Comparison of ENCODE assay signal across 9 cellular contexts in genomic region chr11:13335319-13335718, GRCh38. TPM values are rescaled to one million over a fixed set of nuclear protein-coding genes. Genes with fewer than 3 reads are reported as not detected.
DNase-seq lines count a peak whose midpoint lies in the region; ATAC-seq and TF ChIP-seq lines count a peak whose summit lies in the region.
"Had no signal": no experiment of that assay in that cellular context is flagged by ENCODE, and none has a peak within 500 bp of the region (broad histone marks: within the 10 kb centered on the region; RNA-seq: fewer than 3 reads in every experiment).

No MANE protein-coding gene starts in this region.

- peaks cover 81% of the 10 kb centered on the region for H3K4me1 Mint-ChIP-seq in CD8-positive, alpha-beta T cell (ENCODE audit: low read depth)
- H3K4me1 Mint-ChIP-seq in activated T-helper 2 cell treated with anti-CD3 and anti-CD28 coated beads, Interferon-gamma antibody, Interleukin-2, Interleukin-4, amounts not matched to agents 10 μg/mL and 5 μg/mL and 100 μg/mL, durations not matched to agents 14 hours and 24 hours and 36 hours (ENCODE audit: low read depth): peaks cover 44% of the 10 kb centered on the region

- peak; percentile 86 for TF ChIP-seq CTCF in CD8-positive, alpha-beta T cell (IDR thresholded peaks at IDR 0.05)
- TF ChIP-seq CTCF in LNCAP (IDR thresholded peaks at IDR 0.05): peak; percentile 87

- H3K36me3 ChIP-seq in CD8-positive, alpha-beta T cell (ENCODE audit: insufficient read depth, low read length): peaks cover 7% of the 10 kb centered on the region

- no peak overlapping the region for H3K4me3 ChIP-seq in CD8-positive, alpha-beta T cell (ENCODE audit: low read depth, low read length)

- H3K9me3 ChIP-seq in CD8-positive, alpha-beta T cell (ENCODE audit: low read length): no peaks in the 10 kb centered on the region

- H3K4me3 Mint-ChIP-seq in CD8-positive, alpha-beta T cell: no peak overlapping the region
- no peak overlapping the region for H3K4me3 Mint-ChIP-seq in activated T-helper 2 cell treated with anti-CD3 and anti-CD28 coated beads, Interferon-gamma antibody, Interleukin-2, Interleukin-4, amounts not matched to agents 10 μg/mL and 5 μg/mL and 100 μg/mL, durations not matched to agents 14 hours and 24 hours and 36 hours (ENCODE audit: low read depth)
- H3K4me3 Mint-ChIP-seq: IgD-negative memory B cell had no signal

- H3K27me3 ChIP-seq in CD8-positive, alpha-beta T cell (ENCODE audit: insufficient read depth, low read length): no peaks in the 10 kb centered on the region

- ATAC-seq in CD8-positive, alpha-beta T cell: peak; percentile 70
- peak; percentile 49 for ATAC-seq in GM21515 (IDR thresholded peaks at IDR 0.05; ENCODE audit: unreplicated experiment)
- ATAC-seq in GM21367 (IDR thresholded peaks at IDR 0.05; ENCODE audit: unreplicated experiment): no peak

- no peaks in the 10 kb centered on the region for H3K27me3 Mint-ChIP-seq in CD8-positive, alpha-beta T cell (ENCODE audit: low read depth)
- H3K27me3 Mint-ChIP-seq in activated T-helper 2 cell treated with anti-CD3 and anti-CD28 coated beads, Interferon-gamma antibody, Interleukin-2, Interleukin-4, amounts not matched to agents 10 μg/mL and 5 μg/mL and 100 μg/mL, durations not matched to agents 14 hours and 24 hours and 36 hours (ENCODE audit: low read depth): no peaks in the 10 kb centered on the region
- H3K27me3 Mint-ChIP-seq: IgD-negative memory B cell had no signal

- no peak overlapping the region for H3K27ac ChIP-seq in CD8-positive, alpha-beta T cell (ENCODE audit: low read depth, low read length)

- H3K9me3 Mint-ChIP-seq in CD8-positive, alpha-beta T cell: no peaks in the 10 kb centered on the region
- H3K9me3 Mint-ChIP-seq in activated T-helper 2 cell treated with anti-CD3 and anti-CD28 coated beads, Interferon-gamma antibody, Interleukin-2, Interleukin-4, amounts not matched to agents 10 μg/mL and 5 μg/mL and 100 μg/mL, durations not matched to agents 14 hours and 24 hours and 36 hours: no peaks in the 10 kb centered on the region
- H3K9me3 Mint-ChIP-seq: IgD-negative memory B cell had no signal

- H3K4me1 ChIP-seq in CD8-positive, alpha-beta T cell (ENCODE audit: insufficient read depth, low read length): peaks cover 52% of the 10 kb centered on the region

- H3K27ac Mint-ChIP-seq in CD8-positive, alpha-beta T cell: peak overlapping the region; percentile 15
- H3K27ac Mint-ChIP-seq in activated T-helper 2 cell treated with anti-CD3 and anti-CD28 coated beads, Interferon-gamma antibody, Interleukin-2, Interleukin-4, amounts not matched to agents 10 μg/mL and 5 μg/mL and 100 μg/mL, durations not matched to agents 14 hours and 24 hours and 36 hours: no peak overlapping the region

- DNase-seq in CD8-positive, alpha-beta T cell: peak; percentile 57 to 77 (median 70)
- peak; percentile 69 for DNase-seq in SIG-M5 treated with dmso at 0.1 percent for 504 hours (lab: John Stamatoyannopoulos, UW; ENCODE audit: unreplicated experiment)
- DNase-seq in activated T-helper 2 cell treated with anti-CD3 and anti-CD28 coated beads, Interferon-gamma antibody, Interleukin-2, Interleukin-4, amounts not matched to agents 10 μg/mL and 5 μg/mL and 100 μg/mL, durations not matched to agents 14 hours and 24 hours and 36 hours (ENCODE audit: low spot score): peak; percentile 51
- peak; percentile 48 for DNase-seq in globus pallidus (ENCODE audit: low spot score)
- DNase-seq in pulmonary artery endothelial cell (ENCODE audit: low read depth, low spot score): peak; percentile 24

- intact Hi-C loops in CD8-positive, alpha-beta T cell (cut with DNase I, micrococcal nuclease): loop anchor here (1.0 to 2.0 kb wide), 5 partner anchors 59 to 153 kb away; no protein-coding TSS in a partner anchor
- intact Hi-C loops in activated T-helper 2 cell treated with anti-CD3 and anti-CD28 coated beads, Interferon-gamma antibody, Interleukin-2, Interleukin-4, amounts not matched to agents 10 μg/mL and 5 μg/mL and 100 μg/mL, durations not matched to agents 14 hours and 24 hours and 36 hours (cut with micrococcal nuclease): loop anchor here (2.0 kb wide), 2 partner anchors 49 to 153 kb away; no protein-coding TSS in a partner anchor

- CTCF ChIA-PET in CD8-positive, alpha-beta T cell (lab: Charles Lee): interaction anchor here (0.6 to 5.5 kb wide), 44 partner anchors 9 to 372 kb away, joined by 3 to 60 read pairs (median 4); no protein-coding TSS in a partner anchor

- peaks cover 6% of the 10 kb centered on the region for H3K36me3 Mint-ChIP-seq in CD8-positive, alpha-beta T cell
- H3K36me3 Mint-ChIP-seq in activated T-helper 2 cell treated with anti-CD3 and anti-CD28 coated beads, Interferon-gamma antibody, Interleukin-2, Interleukin-4, amounts not matched to agents 10 μg/mL and 5 μg/mL and 100 μg/mL, durations not matched to agents 14 hours and 24 hours and 36 hours (ENCODE audit: low read depth): no peaks in the 10 kb centered on the region
- H3K36me3 Mint-ChIP-seq: IgD-negative memory B cell had no signal

- POLR2A ChIA-PET in CD8-positive, alpha-beta T cell (lab: Charles Lee): interaction anchor here (0.6 to 1.1 kb wide), 3 partner anchors 17 to 276 kb away, joined by 3 read pairs; no protein-coding TSS in a partner anchor

RNA-seq across cellular contexts. Expression of gene BMAL1, which starts 57.7 kb away (rescaled TPM):
- 100 to 1,000 TPM; 109 to 119 TPM for total RNA-seq in CD8-positive, alpha-beta T cell
- 17.9 and 21.1 TPM in 2 replicates for total RNA-seq in activated T-helper 2 cell treated with anti-CD3 and anti-CD28 coated beads, Interferon-gamma antibody, Interleukin-2, Interleukin-4, amounts not matched to agents 10 μg/mL and 5 μg/mL and 100 μg/mL, durations not matched to agents 14 hours and 24 hours and 36 hours
- total RNA-seq in pulmonary artery endothelial cell: 8.4 and 13.5 TPM in 2 replicates
